Comparison of ENCODE assay signal across 8 cellular contexts in genomic region chr9:129413537-129414376, GRCh38.
DNase-seq lines count a peak whose midpoint lies in the region; ATAC-seq and TF ChIP-seq lines count a peak whose summit lies in the region.

No MANE protein-coding gene starts in this region.

- H3K27ac Mint-ChIP-seq in central memory CD8-positive, alpha-beta T cell (ENCODE audit: low read depth), result peak overlapping the region; percentile 89

- H3K4me1 Mint-ChIP-seq in central memory CD8-positive, alpha-beta T cell, result peaks cover 24% of the 10 kb centered on the region

- ATAC-seq in GM19043 (IDR thresholded peaks at IDR 0.05; ENCODE audit: low read depth, unreplicated experiment) (peak; percentile 75), HG03342 (IDR thresholded peaks at IDR 0.05; ENCODE audit: unreplicated experiment) (peak; percentile 87)
- peak; percentile 89 to 90 for ATAC-seq in activated CD4-positive, CD25-positive, alpha-beta regulatory T cell treated with anti-CD3 and anti-CD28 coated beads, Interleukin-2, amount 50 U/mL, for 24 hours
- ATAC-seq in central memory CD8-positive, alpha-beta T cell (replicated peaks; ENCODE audit: extremely low read depth, poor library complexity, severe bottlenecking), result peak; percentile 81

- H3K9me3 Mint-ChIP-seq in central memory CD8-positive, alpha-beta T cell, result peaks cover 10% of the 10 kb centered on the region

- H3K4me3 Mint-ChIP-seq in central memory CD8-positive, alpha-beta T cell, result peak overlapping the region; percentile 74

- DNase-seq in AG09319 (ENCODE audit: extremely low read depth, low read depth) (peak; percentile 91), NCI-H446 (lab: John Stamatoyannopoulos, UW) (peak; percentile 56 to 93), islet precursor cell (peak; percentile 98)
- DNase-seq in central memory CD8-positive, alpha-beta T cell (ENCODE audit: low spot score in 2 of 2), result peak; percentile 98
- peak; percentile 97 to 98 for DNase-seq in stimulated activated CD4-positive, alpha-beta T cell treated with anti-CD3 and anti-CD28 coated beads, Interleukin-12 subunit alpha, Interleukin-12 subunit beta, amount 100 ng/mL, for 24 hours (ENCODE audit: low read depth in 2 of 2)

- H3K36me3 Mint-ChIP-seq in central memory CD8-positive, alpha-beta T cell (ENCODE audit: insufficient read depth), result peaks cover 44% of the 10 kb centered on the region

- TF ChIP-seq CTCF in AG09319 (IDR thresholded peaks at IDR 0.05; ENCODE audit: low read depth, low read length), result no peak

- no peaks in the 10 kb centered on the region for H3K27me3 Mint-ChIP-seq in central memory CD8-positive, alpha-beta T cell

Comparison
In these comparisons a context has a peak if more than half of its experiments do, and no peak if none do; other contexts are left out.
1. Peak in every context shown above with its lines: DNase-seq and ATAC-seq.